Comparison of ENCODE assay signal across 10 cellular contexts in the genomic region with DNA sequence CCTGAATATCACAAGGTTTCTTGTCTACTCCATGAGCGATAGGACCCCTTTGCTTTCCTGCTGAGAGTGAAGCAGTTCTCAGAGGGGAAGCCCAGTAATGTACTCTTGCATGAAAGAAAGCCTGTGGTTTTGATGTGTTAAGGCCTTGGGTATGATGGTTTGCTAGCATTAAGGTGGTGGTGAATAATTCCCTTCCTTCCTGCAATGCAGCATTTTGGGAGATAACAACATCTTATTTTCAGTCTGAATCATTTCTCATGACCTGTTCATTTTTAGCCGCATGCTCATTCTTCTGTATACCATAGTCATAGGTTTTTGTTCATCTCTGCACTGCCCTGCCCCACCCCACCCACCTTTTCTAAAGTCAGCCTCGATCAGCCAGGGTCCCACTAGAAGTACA.
A peak's percentile ranks its signal among the peaks of the same experiment; 100 is the strongest.
DNase-seq lines count a peak whose midpoint lies in the region; ATAC-seq and TF ChIP-seq lines count a peak whose summit lies in the region.
"Had no signal": no experiment of that assay in that cellular context is flagged by ENCODE, and none has a peak within 500 bp of the region (broad histone marks: within the 10 kb centered on the region; RNA-seq: fewer than 3 reads in every experiment).

No MANE protein-coding gene starts in this region.

- H3K4me3 Mint-ChIP-seq in natural killer cell treated with Interleukin-12 subunit alpha and Interleukin-12 subunit beta and Interleukin-15 and Interleukin-18, amount 100 ng/mL, for 72 hours: no peak overlapping the region

- no peaks in the 10 kb centered on the region for H3K4me1 ChIP-seq in psoas muscle

- TF ChIP-seq CTCF in psoas muscle (IDR thresholded peaks at IDR 0.05): no peak

- H3K36me3 ChIP-seq in psoas muscle (ENCODE audit: insufficient read depth in 1 of 2, low read depth in 1 of 2): no peaks in the 10 kb centered on the region
- H3K36me3 ChIP-seq: WERI-Rb-1 had no signal

- H3K27me3 Mint-ChIP-seq in natural killer cell treated with Interleukin-12 subunit alpha and Interleukin-12 subunit beta and Interleukin-15 and Interleukin-18, amount 100 ng/mL, for 72 hours: no peaks in the 10 kb centered on the region

- H3K27me3 ChIP-seq in psoas muscle (ENCODE audit: insufficient read depth in 3 of 3, low read length in 2 of 3): no peaks in the 10 kb centered on the region

- no peaks in the 10 kb centered on the region for H3K4me1 Mint-ChIP-seq in natural killer cell treated with Interleukin-12 subunit alpha and Interleukin-12 subunit beta and Interleukin-15 and Interleukin-18, amount 100 ng/mL, for 72 hours (ENCODE audit: low read depth in 2 of 2)

- no peak overlapping the region for H3K27ac Mint-ChIP-seq in natural killer cell treated with Interleukin-12 subunit alpha and Interleukin-12 subunit beta and Interleukin-15 and Interleukin-18, amount 100 ng/mL, for 72 hours
- H3K27ac Mint-ChIP-seq: activated naive CD4-positive, alpha-beta T cell treated with anti-CD3 and anti-CD28 coated beads, Interleukin-2, amount 50 U/mL, for 72 hours had no signal

- no peak overlapping the region for H3K27ac ChIP-seq in psoas muscle
- H3K27ac ChIP-seq: WERI-Rb-1 had no signal

- no peak overlapping the region for H3K4me3 ChIP-seq in psoas muscle

- intact Hi-C loops in psoas muscle (cut with DNase I) (no loop called here), posterior cingulate gyrus (cut with DNase I) (no loop called here)

- WGBS in psoas muscle, 3 donors: 84 to 91% (median 88%) methylated on average over 3 of the region's 3 CpGs

- no peaks in the 10 kb centered on the region for H3K9me3 Mint-ChIP-seq in natural killer cell treated with Interleukin-12 subunit alpha and Interleukin-12 subunit beta and Interleukin-15 and Interleukin-18, amount 100 ng/mL, for 72 hours
- H3K9me3 Mint-ChIP-seq: activated naive CD4-positive, alpha-beta T cell treated with anti-CD3 and anti-CD28 coated beads, Interleukin-2, amount 50 U/mL, for 72 hours had no signal

- DNase-seq in LHCN-M2 (ENCODE audit: low read depth): peak; percentile 53
- peak; percentile 54 for DNase-seq in renal cortical epithelial cell (ENCODE audit: low read depth)
- DNase-seq in psoas muscle: no peak
- no peak for DNase-seq in natural killer cell treated with Interleukin-12 subunit alpha and Interleukin-12 subunit beta and Interleukin-15 and Interleukin-18, amount 100 ng/mL, for 72 hours (ENCODE audit: low spot score)
- DNase-seq in posterior cingulate gyrus: no peak
- DNase-seq in NCI-H446 treated with DMSO at 0.1 percent for 48 hours (lab: John Stamatoyannopoulos, UW): no peak
- DNase-seq: WERI-Rb-1 had no signal

- no peaks in the 10 kb centered on the region for H3K36me3 Mint-ChIP-seq in natural killer cell treated with Interleukin-12 subunit alpha and Interleukin-12 subunit beta and Interleukin-15 and Interleukin-18, amount 100 ng/mL, for 72 hours
- H3K36me3 Mint-ChIP-seq: activated naive CD4-positive, alpha-beta T cell treated with anti-CD3 and anti-CD28 coated beads, Interleukin-2, amount 50 U/mL, for 72 hours had no signal

- no peaks in the 10 kb centered on the region for H3K9me3 ChIP-seq in psoas muscle

- ATAC-seq in GM19023 (IDR thresholded peaks at IDR 0.05; ENCODE audit: unreplicated experiment) (peak; percentile 79), HG02759 (IDR thresholded peaks at IDR 0.05; ENCODE audit: unreplicated experiment) (peak; percentile 70), psoas muscle (no peak)
- no peak for ATAC-seq in natural killer cell treated with Interleukin-12 subunit alpha and Interleukin-12 subunit beta and Interleukin-15 and Interleukin-18, amount 100 ng/mL, for 72 hours

Comparison
In these comparisons a context has a peak if more than half of its experiments do, and no peak if none do; other contexts are left out.
1. ATAC-seq: peak in GM19023 (single experiment) and HG02759 (single experiment); none in psoas muscle (0 of 4) and natural killer cell treated with Interleukin-12 subunit alpha and Interleukin-12 subunit beta and Interleukin-15 and Interleukin-18, amount 100 ng/mL, for 72 hours (0 of 2).
2. DNase-seq: peak in LHCN-M2 (single experiment) and renal cortical epithelial cell (single experiment); none in psoas muscle (0 of 2), natural killer cell treated with Interleukin-12 subunit alpha and Interleukin-12 subunit beta and Interleukin-15 and Interleukin-18, amount 100 ng/mL, for 72 hours (single experiment), posterior cingulate gyrus (0 of 10) and NCI-H446 treated with DMSO at 0.1 percent for 48 hours (single experiment).